11 cellular contexts compared by ENCODE assay signal in genomic region chr1:202656951-202657646, GRCh38. TPM values are rescaled to one million over a fixed set of nuclear protein-coding genes. Genes with fewer than 3 reads are reported as not detected.
DNase-seq lines count a peak whose midpoint lies in the region; ATAC-seq, FAIRE-seq and TF ChIP-seq lines count a peak whose summit lies in the region.
"Had no signal": no experiment of that assay in that cellular context is flagged by ENCODE, and none has a peak within 500 bp of the region (broad histone marks: within the 10 kb centered on the region; RNA-seq: fewer than 3 reads in every experiment).

No MANE protein-coding gene starts in this region.

- ATAC-seq in HG02588 (IDR thresholded peaks at IDR 0.05; ENCODE audit: unreplicated experiment) (no peak), omental fat pad (ENCODE audit: low FRiP score) (no peak)
- ATAC-seq: stimulated activated naive CD8-positive, alpha-beta T cell treated with anti-CD3 and anti-CD28 coated beads, Interleukin-15, Interleukin-2, amounts not matched to agents 100 U/mL and 50 U/mL, for 24 hours had no signal

- H3K27ac ChIP-seq in endothelial cell of umbilical vein (ENCODE audit: insufficient read depth, low read depth, low read length) (no peak overlapping the region), osteoblast (ENCODE audit: low read depth, low read length) (no peak overlapping the region)
- H3K27ac ChIP-seq: KMS-11 had no signal

- no peak overlapping the region for H3K4me3 ChIP-seq in NT2/D1 (ENCODE audit: insufficient read length, low read depth)
- no peak overlapping the region for H3K4me3 ChIP-seq in endothelial cell of umbilical vein (replicated peaks in 1 of 3; ENCODE audit: insufficient read depth in 1 of 3, low read depth in 1 of 3, low read length in 3 of 3)
- no peak overlapping the region for H3K4me3 ChIP-seq in osteoblast (ENCODE audit: insufficient read depth, low read length)

- H2AFZ ChIP-seq in endothelial cell of umbilical vein (ENCODE audit: low read depth, low read length) = no peak overlapping the region
- H2AFZ ChIP-seq in osteoblast (ENCODE audit: low read length) = no peak overlapping the region

- H3K4me2 ChIP-seq in endothelial cell of umbilical vein (ENCODE audit: insufficient read depth, low read length) (no peak overlapping the region), osteoblast (ENCODE audit: insufficient read depth, low read length) (no peak overlapping the region)
- H3K4me2 ChIP-seq: KMS-11 had no signal

- DNase-seq in H54 (ENCODE audit: insufficient read length, low spot score) (peak; percentile 68), NT2/D1 (ENCODE audit: low read depth, low spot score) (peak; percentile 89), endothelial cell of umbilical vein (ENCODE audit: low read depth, low spot score) (peak; percentile 26), osteoblast (ENCODE audit: insufficient read length, low spot score, missing footprints) (peak; percentile 87), DMS153 treated with DMSO at 0.1 percent for 48 hours (lab: John Stamatoyannopoulos, UW; ENCODE audit: unreplicated experiment) (no peak), omental fat pad (ENCODE audit: low spot score) (no peak)
- DNase-seq: small intestine; stimulated activated naive CD8-positive, alpha-beta T cell treated with anti-CD3 and anti-CD28 coated beads, Interleukin-15, Interleukin-2, amounts not matched to agents 100 U/mL and 50 U/mL, for 24 hours had no signal

- BruUV-seq in endothelial cell of umbilical vein (replicated peaks; lab: Mats Ljungman, UMichigan) = no TSS peak

- TF ChIP-seq CTCF in endothelial cell of umbilical vein (IDR thresholded peaks at IDR 0.05; ENCODE audit: extremely low read depth in 1 of 2, insufficient read depth in 1 of 2, low read depth in 1 of 2, low read length in 2 of 2) (peak; percentile 13 to 33), osteoblast (IDR thresholded peaks at IDR 0.05; ENCODE audit: extremely low read depth, low read depth, low read length) (peak; percentile 28), omental fat pad (IDR thresholded peaks at IDR 0.05) (no peak)

- TF ChIP-seq POLR2A in H54 (IDR thresholded peaks at IDR 0.05; ENCODE audit: low read depth, low read length) (no peak), endothelial cell of umbilical vein (IDR thresholded peaks at IDR 0.05; ENCODE audit: low read depth, low read length) (no peak)

- CTCF ChIA-PET in endothelial cell of umbilical vein (lab: Charles Lee) = interaction anchor here (1.0 to 4.5 kb wide), 7 partner anchors 9 to 63 kb away, joined by 3 to 31 read pairs (median 4); no protein-coding TSS in a partner anchor

- POLR2A ChIA-PET in endothelial cell of umbilical vein (lab: Charles Lee) = no interaction called here

- no peaks in the 10 kb centered on the region for H3K36me3 ChIP-seq in NT2/D1 (ENCODE audit: insufficient read depth, insufficient read length, low read length)
- no peaks in the 10 kb centered on the region for H3K36me3 ChIP-seq in endothelial cell of umbilical vein (ENCODE audit: control insufficient read depth in 2 of 2, extremely low read depth in 1 of 2, insufficient read depth in 2 of 2, low read length in 2 of 2)
- no peaks in the 10 kb centered on the region for H3K36me3 ChIP-seq in osteoblast (ENCODE audit: insufficient read depth, low read length)

- no peaks in the 10 kb centered on the region for H3K27me3 ChIP-seq in NT2/D1 (ENCODE audit: insufficient read depth, insufficient read length)
- peaks cover 10 to 12% of the 10 kb centered on the region in 2 experiments for H3K27me3 ChIP-seq in endothelial cell of umbilical vein (ENCODE audit: control insufficient read depth in 2 of 2, insufficient read depth in 2 of 2, low read length in 2 of 2)
- peaks cover 44% of the 10 kb centered on the region for H3K27me3 ChIP-seq in osteoblast (ENCODE audit: insufficient read depth, low read length)

- FAIRE-seq in H54 (lab: Jason Lieb, UNC) (no peak), endothelial cell of umbilical vein (lab: Jason Lieb, UNC) (no peak)
- FAIRE-seq: islet of Langerhans, small intestine had no signal

- intact Hi-C loops in endothelial cell of umbilical vein (cut with micrococcal nuclease) = loop anchor here (5.0 kb wide), 1 partner anchor 35 kb away; no protein-coding TSS in a partner anchor

- H3K9me1 ChIP-seq in endothelial cell of umbilical vein (replicated peaks; ENCODE audit: control insufficient read depth, extremely low read depth, insufficient read depth, low read length) = no peaks in the 10 kb centered on the region

- peaks cover 6% of the 10 kb centered on the region for H3K4me1 ChIP-seq in NT2/D1 (ENCODE audit: insufficient read depth, insufficient read length)
- no peaks in the 10 kb centered on the region for H3K4me1 ChIP-seq in endothelial cell of umbilical vein (ENCODE audit: control insufficient read depth, extremely low read depth, insufficient read depth, low read length)
- no peaks in the 10 kb centered on the region for H3K4me1 ChIP-seq in osteoblast (ENCODE audit: insufficient read depth, low read length)

- H3K9me3 ChIP-seq in NT2/D1 (ENCODE audit: insufficient read depth, low read length) (no peaks in the 10 kb centered on the region), endothelial cell of umbilical vein (replicated peaks; ENCODE audit: control insufficient read depth, insufficient read depth, low read length) (no peaks in the 10 kb centered on the region), osteoblast (ENCODE audit: low read depth, low read length) (no peaks in the 10 kb centered on the region)

- H4K20me1 ChIP-seq in endothelial cell of umbilical vein (replicated peaks; ENCODE audit: control insufficient read depth, extremely low read depth, insufficient read depth, low read length) (no peaks in the 10 kb centered on the region), osteoblast (ENCODE audit: insufficient read depth, low read length) (no peaks in the 10 kb centered on the region)

- H3K9ac ChIP-seq in NT2/D1 (ENCODE audit: insufficient read length, low read depth) (no peak overlapping the region), endothelial cell of umbilical vein (replicated peaks; ENCODE audit: extremely low read depth, insufficient read depth, low read length) (no peak overlapping the region)
- H3K9ac ChIP-seq: KMS-11 had no signal

- dilution Hi-C loops in endothelial cell of umbilical vein (cut with MboI; ENCODE audit: extremely low pct_ligation_motif_present, low sequenced_read_pairs) = no loop called here

- H3K79me2 ChIP-seq in endothelial cell of umbilical vein (ENCODE audit: control insufficient read depth, insufficient read depth, low read length) (no peaks in the 10 kb centered on the region), osteoblast (ENCODE audit: insufficient read depth, low read length) (no peaks in the 10 kb centered on the region)

TF ChIP-seq in endothelial cell of umbilical vein, 7 proteins besides CTCF, POLR2A, EP300 and RAD21:
- TF ChIP-seq JUN (IDR thresholded peaks at IDR 0.05; ENCODE audit: borderline replicate concordance, insufficient read depth, insufficient read length, low read depth) = no peak
- TF ChIP-seq MYC (IDR thresholded peaks at IDR 0.05; ENCODE audit: low read depth, low read length) = no peak
- no peak for TF ChIP-seq GATA2 (IDR thresholded peaks at IDR 0.05; ENCODE audit: insufficient read depth, insufficient read length, low read depth, low read length)
- TF ChIP-seq POLR2AphosphoS5 (IDR thresholded peaks at IDR 0.05; ENCODE audit: insufficient read depth, low read depth, low read length) = no peak
- TF ChIP-seq FOS (IDR thresholded peaks at IDR 0.05; ENCODE audit: borderline replicate concordance, insufficient read depth, low read length) = no peak
- TF ChIP-seq, protein P1, sequence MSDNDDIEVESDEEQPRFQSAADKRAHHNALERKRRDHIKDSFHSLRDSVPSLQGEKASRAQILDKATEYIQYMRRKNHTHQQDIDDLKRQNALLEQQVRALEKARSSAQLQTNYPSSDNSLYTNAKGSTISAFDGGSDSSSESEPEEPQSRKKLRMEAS (IDR thresholded peaks at IDR 0.05; ENCODE audit: insufficient read depth, insufficient read length) = no peak
- TF ChIP-seq EZH2 (IDR thresholded peaks at IDR 0.05; ENCODE audit: borderline replicate concordance, low read depth, low read length, severe bottlenecking) = no peak

RNA-seq across cellular contexts. Expression of gene SYT2, which starts 53.2 kb away (rescaled TPM):
- total RNA-seq in endothelial cell of umbilical vein (not detected in 2 replicates), osteoblast (under 0.01 TPM in 1 of 2 replicates, not detected in the other), omental fat pad (under 1 TPM in 1 of 4 donors, not detected in 3; 0.12 TPM)
- not detected in 2 replicates for polyA plus RNA-seq in endothelial cell of umbilical vein
- not detected in 2 replicates for polyA plus RNA-seq in endothelial cell of umbilical vein (2011; cell fraction: cytosol; rRNA removed)
- polyA plus RNA-seq in endothelial cell of umbilical vein (2011; cell fraction: nucleus; rRNA removed) = not detected in 2 replicates
- 0.03 TPM in 1 of 2 replicates, not detected in the other for polyA plus RNA-seq in endothelial cell of umbilical vein (2012)
- 0.02 and 0.05 TPM in 2 replicates for polyA minus RNA-seq in endothelial cell of umbilical vein
- polyA minus RNA-seq in endothelial cell of umbilical vein (2011; cell fraction: cytosol; rRNA and poly(A)+ RNA removed) = not detected
- polyA minus RNA-seq in endothelial cell of umbilical vein (2011; cell fraction: nucleus; rRNA and poly(A)+ RNA removed) = not detected in 2 replicates

Comparison
In these comparisons a context has a peak if more than half of its experiments do, and no peak if none do; other contexts are left out.
1. DNase-seq: peak in H54 (single experiment), NT2/D1 (single experiment), endothelial cell of umbilical vein (single experiment) and osteoblast (single experiment); none in DMS153 treated with DMSO at 0.1 percent for 48 hours (single experiment) and omental fat pad (single experiment).
2. CTCF ChIP-seq: peak in endothelial cell of umbilical vein (2 of 2) and osteoblast (single experiment); none in omental fat pad (0 of 3).